ENCODE assay signal across 8 cellular contexts in the genomic region with DNA sequence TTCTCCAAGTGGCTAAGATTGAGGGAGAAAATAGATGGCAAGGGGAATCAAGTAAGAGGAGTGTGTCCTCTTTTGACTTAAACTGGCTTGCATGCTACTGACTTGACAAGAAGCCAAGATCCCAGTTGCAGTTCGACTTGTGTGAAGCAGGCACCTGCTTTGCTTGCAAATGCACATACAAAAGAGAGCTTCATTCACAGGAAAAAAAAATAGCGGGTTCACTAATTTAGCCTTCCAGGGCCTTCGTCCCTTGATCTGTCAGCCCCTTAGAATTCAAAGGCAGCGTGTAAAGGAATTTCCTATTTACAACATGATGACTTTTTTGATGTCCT.
DNase-seq lines count a peak whose midpoint lies in the region; ATAC-seq, FAIRE-seq and TF ChIP-seq lines count a peak whose summit lies in the region.

No MANE protein-coding gene starts in this region.

- TF ChIP-seq CTCF in GM12865 (IDR thresholded peaks at IDR 0.05; ENCODE audit: insufficient read depth, low read depth, low read length, missing control alignments): no peak

- no peak for FAIRE-seq in frontal cortex (lab: Jason Lieb, UNC)
- FAIRE-seq in H54 (lab: Jason Lieb, UNC): no peak

- TF ChIP-seq POLR2A in H54 (IDR thresholded peaks at IDR 0.05; ENCODE audit: low read depth, low read length): no peak

- ATAC-seq in GM21390 (IDR thresholded peaks at IDR 0.05; ENCODE audit: unreplicated experiment): peak; percentile 39
- peak; percentile 21 for ATAC-seq in HG03521 (IDR thresholded peaks at IDR 0.05; ENCODE audit: unreplicated experiment)
- ATAC-seq in HG03039 (IDR thresholded peaks at IDR 0.05; ENCODE audit: unreplicated experiment): no peak

- peak overlapping the region; percentile 27 for H3K4me3 ChIP-seq in GM12865 (ENCODE audit: low read depth, low read length)

- DNase-seq in GM12865 (ENCODE audit: low read depth) (peak; percentile 80), frontal cortex (ENCODE audit: low spot score in 2 of 2) (peak; percentile 17 to 42), NCI-H1105 treated with DMSO at 0.1 percent for 48 hours (lab: John Stamatoyannopoulos, UW) (no peak), AG20443 (ENCODE audit: low spot score) (no peak), H54 (ENCODE audit: insufficient read length, low spot score) (no peak)

Comparison
In these comparisons a context has a peak if more than half of its experiments do, and no peak if none do; other contexts are left out.
1. DNase-seq: peak in GM12865 (single experiment) and frontal cortex (2 of 2); none in NCI-H1105 treated with DMSO at 0.1 percent for 48 hours (single experiment), AG20443 (single experiment) and H54 (single experiment).